1 cellular context compared by ENCODE assay signal in the genomic region with DNA sequence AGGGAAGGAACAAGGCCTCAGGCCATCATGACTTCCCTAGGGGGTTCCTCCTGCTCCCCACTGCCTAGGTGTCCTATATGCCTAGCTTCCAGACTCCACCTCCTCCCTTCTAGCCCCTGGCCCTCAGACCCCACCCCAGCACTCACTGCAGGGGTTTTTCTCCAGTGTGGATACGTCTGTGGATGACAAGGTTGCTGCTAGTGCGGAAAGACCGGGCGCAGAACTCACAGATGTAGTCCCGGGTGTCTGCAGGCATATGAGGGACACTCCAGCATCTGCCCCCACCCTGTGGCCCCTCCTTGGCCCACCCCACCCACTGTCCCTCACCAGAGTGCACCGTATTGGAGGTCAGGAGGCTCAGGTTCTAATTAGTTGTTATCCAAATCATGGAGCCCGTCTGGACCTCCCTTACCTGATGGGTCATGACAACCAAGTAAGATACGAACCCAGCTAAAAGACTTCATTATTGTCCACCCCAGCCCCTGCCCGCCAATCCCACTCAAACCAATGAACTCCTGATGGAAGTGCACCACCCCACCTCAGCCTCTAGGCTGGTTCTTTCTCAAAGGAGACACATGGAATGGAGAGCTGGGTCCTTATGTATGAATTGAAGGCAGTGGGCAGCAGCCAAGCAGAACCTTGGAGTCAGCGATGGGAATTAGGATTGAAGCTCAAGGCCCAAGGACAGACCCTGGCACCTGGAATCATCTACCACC.
TF ChIP-seq lines count a peak whose summit lies in the region.

No MANE protein-coding gene starts in this region.

TF ChIP-seq in GM12878, 131 proteins besides CTCF, POLR2A, EP300 and RAD21:
- TF ChIP-seq ZZZ3 (IDR thresholded peaks at IDR 0.05; ENCODE audit: control insufficient read depth, insufficient read length, low read depth) (no peak), FOS (IDR thresholded peaks at IDR 0.05; ENCODE audit: borderline replicate concordance, extremely low read depth, insufficient read length) (no peak), POLR2AphosphoS2 (IDR thresholded peaks at IDR 0.05; ENCODE audit: low read depth, low read length) (peak; percentile 23; the same call in 1 of the 2 replicates)
- TF ChIP-seq, protein P1, sequence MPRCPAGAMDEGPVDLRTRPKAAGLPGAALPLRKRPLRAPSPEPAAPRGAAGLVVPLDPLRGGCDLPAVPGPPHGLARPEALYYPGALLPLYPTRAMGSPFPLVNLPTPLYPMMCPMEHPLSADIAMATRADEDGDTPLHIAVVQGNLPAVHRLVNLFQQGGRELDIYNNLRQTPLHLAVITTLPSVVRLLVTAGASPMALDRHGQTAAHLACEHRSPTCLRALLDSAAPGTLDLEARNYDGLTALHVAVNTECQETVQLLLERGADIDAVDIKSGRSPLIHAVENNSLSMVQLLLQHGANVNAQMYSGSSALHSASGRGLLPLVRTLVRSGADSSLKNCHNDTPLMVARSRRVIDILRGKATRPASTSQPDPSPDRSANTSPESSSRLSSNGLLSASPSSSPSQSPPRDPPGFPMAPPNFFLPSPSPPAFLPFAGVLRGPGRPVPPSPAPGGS (IDR thresholded peaks at IDR 0.05; ENCODE audit: borderline replicate concordance, insufficient read depth, low read depth, low read length, poor library complexity, severe bottlenecking) = peak; percentile 7
